Comparison of ENCODE assay signal across 1 cellular context in genomic region chr11:7079545-7080135, GRCh38.
A peak's percentile ranks its signal among the peaks of the same experiment; 100 is the strongest.
TF ChIP-seq lines count a peak whose summit lies in the region.

No MANE protein-coding gene starts in this region.

TF ChIP-seq in K562, 482 proteins besides CTCF, POLR2A, EP300 and RAD21 (continues in another document):
- no peak for TF ChIP-seq ZNF41 (CRISPR knock-in tag; conservative IDR thresholded peaks at IDR 0.05)
- no peak for TF ChIP-seq FUS (optimal IDR thresholded peaks at IDR 0.05; ENCODE audit: low read depth, low read length)
- TF ChIP-seq TEAD1 (CRISPR knock-in tag; IDR thresholded peaks at IDR 0.05): peak in 1 of 2 experiments; percentile 31; a peak in 1 of 4 replicates
- no peak for TF ChIP-seq SMC3 (conservative IDR thresholded peaks at IDR 0.05; ENCODE audit: insufficient read depth, low read depth, low read length)
- no peak for TF ChIP-seq PPARD (CRISPR knock-in tag; IDR thresholded peaks at IDR 0.05)
- TF ChIP-seq CBX3 (IDR thresholded peaks at IDR 0.05; ENCODE audit: borderline replicate concordance in 1 of 2, low read length in 2 of 2): peak in 1 of 2 experiments; percentile 95; a peak in 2 of 3 replicates
- TF ChIP-seq MCM5 (IDR thresholded peaks at IDR 0.05; ENCODE audit: low read depth): no peak
- TF ChIP-seq, protein P1, sequence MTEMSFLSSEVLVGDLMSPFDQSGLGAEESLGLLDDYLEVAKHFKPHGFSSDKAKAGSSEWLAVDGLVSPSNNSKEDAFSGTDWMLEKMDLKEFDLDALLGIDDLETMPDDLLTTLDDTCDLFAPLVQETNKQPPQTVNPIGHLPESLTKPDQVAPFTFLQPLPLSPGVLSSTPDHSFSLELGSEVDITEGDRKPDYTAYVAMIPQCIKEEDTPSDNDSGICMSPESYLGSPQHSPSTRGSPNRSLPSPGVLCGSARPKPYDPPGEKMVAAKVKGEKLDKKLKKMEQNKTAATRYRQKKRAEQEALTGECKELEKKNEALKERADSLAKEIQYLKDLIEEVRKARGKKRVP (CRISPR knock-in tag; IDR thresholded peaks at IDR 0.05): no peak
- TF ChIP-seq HNRNPUL1 (IDR thresholded peaks at IDR 0.05; ENCODE audit: low read length): no peak
- no peak for TF ChIP-seq CAMTA2 (CRISPR knock-in tag; conservative IDR thresholded peaks at IDR 0.05)
- TF ChIP-seq ARID4B (CRISPR knock-in tag; IDR thresholded peaks at IDR 0.05): no peak
- TF ChIP-seq MTA2 (IDR thresholded peaks at IDR 0.05; ENCODE audit: low read depth): 0 out of 2 replicates have a peak, but pooled peaks have one; percentile 31
- TF ChIP-seq, protein P2, sequence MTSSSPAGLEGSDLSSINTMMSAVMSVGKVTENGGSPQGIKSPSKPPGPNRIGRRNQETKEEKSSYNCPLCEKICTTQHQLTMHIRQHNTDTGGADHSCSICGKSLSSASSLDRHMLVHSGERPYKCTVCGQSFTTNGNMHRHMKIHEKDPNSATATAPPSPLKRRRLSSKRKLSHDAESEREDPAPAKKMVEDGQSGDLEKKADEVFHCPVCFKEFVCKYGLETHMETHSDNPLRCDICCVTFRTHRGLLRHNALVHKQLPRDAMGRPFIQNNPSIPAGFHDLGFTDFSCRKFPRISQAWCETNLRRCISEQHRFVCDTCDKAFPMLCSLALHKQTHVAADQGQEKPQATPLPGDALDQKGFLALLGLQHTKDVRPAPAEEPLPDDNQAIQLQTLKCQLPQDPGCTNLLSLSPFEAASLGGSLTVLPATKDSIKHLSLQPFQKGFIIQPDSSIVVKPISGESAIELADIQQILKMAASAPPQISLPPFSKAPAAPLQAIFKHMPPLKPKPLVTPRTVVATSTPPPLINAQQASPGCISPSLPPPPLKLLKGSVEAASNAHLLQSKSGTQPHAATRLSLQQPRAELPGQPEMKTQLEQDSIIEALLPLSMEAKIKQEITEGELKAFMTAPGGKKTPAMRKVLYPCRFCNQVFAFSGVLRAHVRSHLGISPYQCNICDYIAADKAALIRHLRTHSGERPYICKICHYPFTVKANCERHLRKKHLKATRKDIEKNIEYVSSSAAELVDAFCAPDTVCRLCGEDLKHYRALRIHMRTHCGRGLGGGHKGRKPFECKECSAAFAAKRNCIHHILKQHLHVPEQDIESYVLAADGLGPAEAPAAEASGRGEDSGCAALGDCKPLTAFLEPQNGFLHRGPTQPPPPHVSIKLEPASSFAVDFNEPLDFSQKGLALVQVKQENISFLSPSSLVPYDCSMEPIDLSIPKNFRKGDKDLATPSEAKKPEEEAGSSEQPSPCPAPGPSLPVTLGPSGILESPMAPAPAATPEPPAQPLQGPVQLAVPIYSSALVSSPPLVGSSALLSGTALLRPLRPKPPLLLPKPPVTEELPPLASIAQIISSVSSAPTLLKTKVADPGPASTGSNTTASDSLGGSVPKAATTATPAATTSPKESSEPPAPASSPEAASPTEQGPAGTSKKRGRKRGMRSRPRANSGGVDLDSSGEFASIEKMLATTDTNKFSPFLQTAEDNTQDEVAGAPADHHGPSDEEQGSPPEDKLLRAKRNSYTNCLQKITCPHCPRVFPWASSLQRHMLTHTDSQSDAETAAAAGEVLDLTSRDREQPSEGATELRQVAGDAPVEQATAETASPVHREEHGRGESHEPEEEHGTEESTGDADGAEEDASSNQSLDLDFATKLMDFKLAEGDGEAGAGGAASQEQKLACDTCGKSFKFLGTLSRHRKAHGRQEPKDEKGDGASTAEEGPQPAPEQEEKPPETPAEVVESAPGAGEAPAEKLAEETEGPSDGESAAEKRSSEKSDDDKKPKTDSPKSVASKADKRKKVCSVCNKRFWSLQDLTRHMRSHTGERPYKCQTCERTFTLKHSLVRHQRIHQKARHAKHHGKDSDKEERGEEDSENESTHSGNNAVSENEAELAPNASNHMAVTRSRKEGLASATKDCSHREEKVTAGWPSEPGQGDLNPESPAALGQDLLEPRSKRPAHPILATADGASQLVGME (CRISPR knock-in tag; IDR thresholded peaks at IDR 0.05): no peak
- TF ChIP-seq RB1 (IDR thresholded peaks at IDR 0.05; ENCODE audit: low read depth): no peak
- TF ChIP-seq MAFK (IDR thresholded peaks at IDR 0.05; ENCODE audit: low read length): no peak
- TF ChIP-seq, protein P3, sequence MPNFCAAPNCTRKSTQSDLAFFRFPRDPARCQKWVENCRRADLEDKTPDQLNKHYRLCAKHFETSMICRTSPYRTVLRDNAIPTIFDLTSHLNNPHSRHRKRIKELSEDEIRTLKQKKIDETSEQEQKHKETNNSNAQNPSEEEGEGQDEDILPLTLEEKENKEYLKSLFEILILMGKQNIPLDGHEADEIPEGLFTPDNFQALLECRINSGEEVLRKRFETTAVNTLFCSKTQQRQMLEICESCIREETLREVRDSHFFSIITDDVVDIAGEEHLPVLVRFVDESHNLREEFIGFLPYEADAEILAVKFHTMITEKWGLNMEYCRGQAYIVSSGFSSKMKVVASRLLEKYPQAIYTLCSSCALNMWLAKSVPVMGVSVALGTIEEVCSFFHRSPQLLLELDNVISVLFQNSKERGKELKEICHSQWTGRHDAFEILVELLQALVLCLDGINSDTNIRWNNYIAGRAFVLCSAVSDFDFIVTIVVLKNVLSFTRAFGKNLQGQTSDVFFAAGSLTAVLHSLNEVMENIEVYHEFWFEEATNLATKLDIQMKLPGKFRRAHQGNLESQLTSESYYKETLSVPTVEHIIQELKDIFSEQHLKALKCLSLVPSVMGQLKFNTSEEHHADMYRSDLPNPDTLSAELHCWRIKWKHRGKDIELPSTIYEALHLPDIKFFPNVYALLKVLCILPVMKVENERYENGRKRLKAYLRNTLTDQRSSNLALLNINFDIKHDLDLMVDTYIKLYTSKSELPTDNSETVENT (CRISPR knock-in tag; IDR thresholded peaks at IDR 0.05): no peak
- no peak for TF ChIP-seq JUND (IDR thresholded peaks at IDR 0.05; ENCODE audit: borderline replicate concordance, low read depth, low read length)
- TF ChIP-seq JUND (tag; IDR thresholded peaks at IDR 0.05; ENCODE audit: borderline replicate concordance, low read depth, low read length): no peak
- peak; percentile 99 for TF ChIP-seq ZNF561 (CRISPR knock-in tag; conservative IDR thresholded peaks at IDR 0.05)
- peak in 1 of 2 experiments; percentile 20; a peak in 1 of 4 replicates for TF ChIP-seq FOXK2 (conservative IDR thresholded peaks at IDR 0.05 in 1 of 2, IDR thresholded peaks at IDR 0.05 in 1 of 2; ENCODE audit: low read depth in 2 of 2)
- TF ChIP-seq C11orf30 (IDR thresholded peaks at IDR 0.05; ENCODE audit: low read depth): no peak
- TF ChIP-seq THRB (CRISPR knock-in tag; conservative IDR thresholded peaks at IDR 0.05): no peak
- peak; percentile 73 for TF ChIP-seq MYBL2 (IDR thresholded peaks at IDR 0.05; ENCODE audit: low read depth)
- no peak for TF ChIP-seq MYBL2 (CRISPR knock-in tag; IDR thresholded peaks at IDR 0.05; ENCODE audit: borderline replicate concordance)
- TF ChIP-seq FOXM1 (IDR thresholded peaks at IDR 0.05; ENCODE audit: low read depth): peak; percentile 75
- no peak for TF ChIP-seq FOXM1 (CRISPR knock-in tag; IDR thresholded peaks at IDR 0.05; ENCODE audit: low read depth)
- TF ChIP-seq XRCC5 (IDR thresholded peaks at IDR 0.05; ENCODE audit: low read depth, low read length): no peak
- no peak for TF ChIP-seq MCM3 (IDR thresholded peaks at IDR 0.05)
- TF ChIP-seq FOXP1 (CRISPR knock-in tag; IDR thresholded peaks at IDR 0.05): no peak
- TF ChIP-seq CHD4 (IDR thresholded peaks at IDR 0.05; ENCODE audit: insufficient read depth, insufficient replicate concordance, low read depth, low read length, poor library complexity, severe bottlenecking): no peak
- TF ChIP-seq BMI1 (IDR thresholded peaks at IDR 0.05; ENCODE audit: low read length): no peak
- TF ChIP-seq YBX1 (IDR thresholded peaks at IDR 0.05): no peak
- TF ChIP-seq POLR3A (IDR thresholded peaks at IDR 0.05; ENCODE audit: borderline replicate concordance, extremely low read depth, insufficient read depth, insufficient read length): no peak
- no peak for TF ChIP-seq CEBPB (tag; IDR thresholded peaks at IDR 0.05)
- TF ChIP-seq CCAR2 (IDR thresholded peaks at IDR 0.05; ENCODE audit: low read depth, low read length): no peak
- no peak for TF ChIP-seq ZZZ3 (IDR thresholded peaks at IDR 0.05)
- TF ChIP-seq ZBTB11 (CRISPR knock-in tag; IDR thresholded peaks at IDR 0.05): no peak
- no peak for TF ChIP-seq ZNF764 (CRISPR knock-in tag; IDR thresholded peaks at IDR 0.05; ENCODE audit: low read depth)
- no peak for TF ChIP-seq ZNF583 (CRISPR knock-in tag; IDR thresholded peaks at IDR 0.05)
- TF ChIP-seq CHD2 (IDR thresholded peaks at IDR 0.05; ENCODE audit: low read depth, low read length): no peak
- TF ChIP-seq ZNF354B (CRISPR knock-in tag; IDR thresholded peaks at IDR 0.05): no peak
- TF ChIP-seq TFAP4 (CRISPR knock-in tag; IDR thresholded peaks at IDR 0.05; ENCODE audit: borderline replicate concordance): no peak
- TF ChIP-seq CBX5 (IDR thresholded peaks at IDR 0.05; ENCODE audit: borderline replicate concordance, low read depth): peak; percentile 84
